ENCODE assay signal across 1 cellular context in the genomic region with DNA sequence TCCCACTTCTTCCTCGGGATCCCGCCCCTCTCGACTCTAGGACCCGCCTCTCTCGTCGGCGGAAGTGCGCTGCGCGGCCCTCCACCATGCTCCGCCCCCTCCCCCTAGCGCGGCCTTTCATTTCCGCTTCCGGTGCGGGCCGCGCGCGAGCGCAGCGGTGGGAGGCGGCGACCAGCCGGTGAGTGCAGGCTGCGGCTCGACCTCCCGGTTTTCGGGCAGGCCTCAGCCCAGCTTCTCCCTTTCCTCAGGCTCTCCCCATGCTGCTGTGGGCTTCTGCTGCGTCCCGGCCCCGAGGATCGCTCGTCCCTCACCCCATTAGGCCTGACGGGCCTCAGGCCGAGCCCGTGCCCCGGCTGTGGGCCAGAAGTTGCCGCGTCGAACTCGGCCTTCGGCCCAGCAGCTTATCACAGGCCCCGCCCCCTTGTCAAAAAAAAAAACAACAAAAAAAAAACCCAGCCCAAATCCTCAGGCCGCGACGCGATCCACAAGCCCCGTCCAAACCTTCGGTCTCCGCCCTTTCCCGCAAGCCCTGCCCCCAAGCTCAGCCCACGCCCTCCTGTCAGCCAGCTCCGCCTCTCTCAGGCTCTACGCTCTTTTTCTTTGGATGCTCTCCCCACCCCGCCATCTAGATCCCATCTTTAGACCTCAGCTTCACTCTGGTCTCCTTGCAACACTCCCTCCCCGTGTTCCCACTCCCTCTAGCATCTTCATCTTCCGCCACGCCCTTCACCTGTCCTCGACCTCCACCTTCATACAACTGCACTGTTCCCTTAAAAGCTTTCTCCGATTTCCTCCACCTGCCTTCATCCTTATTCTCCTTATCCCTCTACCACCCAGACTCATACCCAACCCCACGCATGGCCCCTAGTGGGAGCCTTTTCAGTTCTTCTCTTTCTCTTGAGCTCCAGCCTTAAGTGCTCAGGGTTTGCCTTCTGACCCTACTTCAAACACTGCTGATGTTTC.
TF ChIP-seq lines count a peak whose summit lies in the region.

A gene with protein sequence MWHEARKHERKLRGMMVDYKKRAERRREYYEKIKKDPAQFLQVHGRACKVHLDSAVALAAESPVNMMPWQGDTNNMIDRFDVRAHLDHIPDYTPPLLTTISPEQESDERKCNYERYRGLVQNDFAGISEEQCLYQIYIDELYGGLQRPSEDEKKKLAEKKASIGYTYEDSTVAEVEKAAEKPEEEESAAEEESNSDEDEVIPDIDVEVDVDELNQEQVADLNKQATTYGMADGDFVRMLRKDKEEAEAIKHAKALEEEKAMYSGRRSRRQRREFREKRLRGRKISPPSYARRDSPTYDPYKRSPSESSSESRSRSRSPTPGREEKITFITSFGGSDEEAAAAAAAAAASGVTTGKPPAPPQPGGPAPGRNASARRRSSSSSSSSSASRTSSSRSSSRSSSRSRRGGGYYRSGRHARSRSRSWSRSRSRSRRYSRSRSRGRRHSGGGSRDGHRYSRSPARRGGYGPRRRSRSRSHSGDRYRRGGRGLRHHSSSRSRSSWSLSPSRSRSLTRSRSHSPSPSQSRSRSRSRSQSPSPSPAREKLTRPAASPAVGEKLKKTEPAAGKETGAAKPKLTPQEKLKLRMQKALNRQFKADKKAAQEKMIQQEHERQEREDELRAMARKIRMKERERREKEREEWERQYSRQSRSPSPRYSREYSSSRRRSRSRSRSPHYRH (plus strand): TSS at position 115 of the 963 bp plus-strand sequence. CDS start 1,168 bp downstream, outside the sequence.

TF ChIP-seq in HepG2, 621 proteins besides CTCF, POLR2A, EP300 and RAD21 (continued from another document and continues in another):
- TF ChIP-seq, protein P1, sequence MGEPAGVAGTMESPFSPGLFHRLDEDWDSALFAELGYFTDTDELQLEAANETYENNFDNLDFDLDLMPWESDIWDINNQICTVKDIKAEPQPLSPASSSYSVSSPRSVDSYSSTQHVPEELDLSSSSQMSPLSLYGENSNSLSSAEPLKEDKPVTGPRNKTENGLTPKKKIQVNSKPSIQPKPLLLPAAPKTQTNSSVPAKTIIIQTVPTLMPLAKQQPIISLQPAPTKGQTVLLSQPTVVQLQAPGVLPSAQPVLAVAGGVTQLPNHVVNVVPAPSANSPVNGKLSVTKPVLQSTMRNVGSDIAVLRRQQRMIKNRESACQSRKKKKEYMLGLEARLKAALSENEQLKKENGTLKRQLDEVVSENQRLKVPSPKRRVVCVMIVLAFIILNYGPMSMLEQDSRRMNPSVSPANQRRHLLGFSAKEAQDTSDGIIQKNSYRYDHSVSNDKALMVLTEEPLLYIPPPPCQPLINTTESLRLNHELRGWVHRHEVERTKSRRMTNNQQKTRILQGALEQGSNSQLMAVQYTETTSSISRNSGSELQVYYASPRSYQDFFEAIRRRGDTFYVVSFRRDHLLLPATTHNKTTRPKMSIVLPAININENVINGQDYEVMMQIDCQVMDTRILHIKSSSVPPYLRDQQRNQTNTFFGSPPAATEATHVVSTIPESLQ (CRISPR knock-in tag; conservative IDR thresholded peaks at IDR 0.05) = no peak
- TF ChIP-seq EEA1 (CRISPR knock-in tag; IDR thresholded peaks at IDR 0.05; ENCODE audit: borderline replicate concordance) (peak; percentile 87; the same call in 1 of the 2 replicates), NFE2L1 (CRISPR knock-in tag; IDR thresholded peaks at IDR 0.05; ENCODE audit: borderline replicate concordance) (0 out of 2 replicates have a peak, but pooled peaks have one; percentile 33), TEAD2 (CRISPR knock-in tag; IDR thresholded peaks at IDR 0.05) (peak; percentile 65; the same call in 1 of the 2 replicates), ZNF350 (CRISPR knock-in tag; IDR thresholded peaks at IDR 0.05; ENCODE audit: borderline replicate concordance, low read depth) (peak; percentile 72; the same call in 1 of the 2 replicates), NR2F6 (IDR thresholded peaks at IDR 0.05) (no peak), NR2F6 (CRISPR knock-in tag; IDR thresholded peaks at IDR 0.05) (no peak), FOXA1 (IDR thresholded peaks at IDR 0.05) (no peak), FOXA1 (CRISPR knock-in tag; IDR thresholded peaks at IDR 0.05) (no peak), NPAS2 (CRISPR knock-in tag; IDR thresholded peaks at IDR 0.05; ENCODE audit: borderline replicate concordance) (no peak), ZNF160 (CRISPR knock-in tag; IDR thresholded peaks at IDR 0.05) (peak; percentile 63; the same call in 1 of the 2 replicates), ZNF781 (CRISPR knock-in tag; IDR thresholded peaks at IDR 0.05; ENCODE audit: borderline replicate concordance, not compliant biosample characterization) (peak; percentile 21), ZNF879 (CRISPR knock-in tag; IDR thresholded peaks at IDR 0.05) (no peak), FOXP1 (IDR thresholded peaks at IDR 0.05) (no peak), FOXP1 (CRISPR knock-in tag; IDR thresholded peaks at IDR 0.05) (no peak)
- TF ChIP-seq, protein P2, sequence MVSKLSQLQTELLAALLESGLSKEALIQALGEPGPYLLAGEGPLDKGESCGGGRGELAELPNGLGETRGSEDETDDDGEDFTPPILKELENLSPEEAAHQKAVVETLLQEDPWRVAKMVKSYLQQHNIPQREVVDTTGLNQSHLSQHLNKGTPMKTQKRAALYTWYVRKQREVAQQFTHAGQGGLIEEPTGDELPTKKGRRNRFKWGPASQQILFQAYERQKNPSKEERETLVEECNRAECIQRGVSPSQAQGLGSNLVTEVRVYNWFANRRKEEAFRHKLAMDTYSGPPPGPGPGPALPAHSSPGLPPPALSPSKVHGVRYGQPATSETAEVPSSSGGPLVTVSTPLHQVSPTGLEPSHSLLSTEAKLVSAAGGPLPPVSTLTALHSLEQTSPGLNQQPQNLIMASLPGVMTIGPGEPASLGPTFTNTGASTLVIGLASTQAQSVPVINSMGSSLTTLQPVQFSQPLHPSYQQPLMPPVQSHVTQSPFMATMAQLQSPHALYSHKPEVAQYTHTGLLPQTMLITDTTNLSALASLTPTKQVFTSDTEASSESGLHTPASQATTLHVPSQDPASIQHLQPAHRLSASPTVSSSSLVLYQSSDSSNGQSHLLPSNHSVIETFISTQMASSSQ (IDR thresholded peaks at IDR 0.05; ENCODE audit: low read depth) = no peak
- TF ChIP-seq, protein P2 (CRISPR knock-in tag; IDR thresholded peaks at IDR 0.05; ENCODE audit: borderline replicate concordance) = no peak
- TF ChIP-seq, protein P3, sequence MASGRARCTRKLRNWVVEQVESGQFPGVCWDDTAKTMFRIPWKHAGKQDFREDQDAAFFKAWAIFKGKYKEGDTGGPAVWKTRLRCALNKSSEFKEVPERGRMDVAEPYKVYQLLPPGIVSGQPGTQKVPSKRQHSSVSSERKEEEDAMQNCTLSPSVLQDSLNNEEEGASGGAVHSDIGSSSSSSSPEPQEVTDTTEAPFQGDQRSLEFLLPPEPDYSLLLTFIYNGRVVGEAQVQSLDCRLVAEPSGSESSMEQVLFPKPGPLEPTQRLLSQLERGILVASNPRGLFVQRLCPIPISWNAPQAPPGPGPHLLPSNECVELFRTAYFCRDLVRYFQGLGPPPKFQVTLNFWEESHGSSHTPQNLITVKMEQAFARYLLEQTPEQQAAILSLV (CRISPR knock-in tag; IDR thresholded peaks at IDR 0.05; ENCODE audit: borderline replicate concordance) = peak; percentile 73; the same call in 1 of the 2 replicates
- TF ChIP-seq, protein P4, sequence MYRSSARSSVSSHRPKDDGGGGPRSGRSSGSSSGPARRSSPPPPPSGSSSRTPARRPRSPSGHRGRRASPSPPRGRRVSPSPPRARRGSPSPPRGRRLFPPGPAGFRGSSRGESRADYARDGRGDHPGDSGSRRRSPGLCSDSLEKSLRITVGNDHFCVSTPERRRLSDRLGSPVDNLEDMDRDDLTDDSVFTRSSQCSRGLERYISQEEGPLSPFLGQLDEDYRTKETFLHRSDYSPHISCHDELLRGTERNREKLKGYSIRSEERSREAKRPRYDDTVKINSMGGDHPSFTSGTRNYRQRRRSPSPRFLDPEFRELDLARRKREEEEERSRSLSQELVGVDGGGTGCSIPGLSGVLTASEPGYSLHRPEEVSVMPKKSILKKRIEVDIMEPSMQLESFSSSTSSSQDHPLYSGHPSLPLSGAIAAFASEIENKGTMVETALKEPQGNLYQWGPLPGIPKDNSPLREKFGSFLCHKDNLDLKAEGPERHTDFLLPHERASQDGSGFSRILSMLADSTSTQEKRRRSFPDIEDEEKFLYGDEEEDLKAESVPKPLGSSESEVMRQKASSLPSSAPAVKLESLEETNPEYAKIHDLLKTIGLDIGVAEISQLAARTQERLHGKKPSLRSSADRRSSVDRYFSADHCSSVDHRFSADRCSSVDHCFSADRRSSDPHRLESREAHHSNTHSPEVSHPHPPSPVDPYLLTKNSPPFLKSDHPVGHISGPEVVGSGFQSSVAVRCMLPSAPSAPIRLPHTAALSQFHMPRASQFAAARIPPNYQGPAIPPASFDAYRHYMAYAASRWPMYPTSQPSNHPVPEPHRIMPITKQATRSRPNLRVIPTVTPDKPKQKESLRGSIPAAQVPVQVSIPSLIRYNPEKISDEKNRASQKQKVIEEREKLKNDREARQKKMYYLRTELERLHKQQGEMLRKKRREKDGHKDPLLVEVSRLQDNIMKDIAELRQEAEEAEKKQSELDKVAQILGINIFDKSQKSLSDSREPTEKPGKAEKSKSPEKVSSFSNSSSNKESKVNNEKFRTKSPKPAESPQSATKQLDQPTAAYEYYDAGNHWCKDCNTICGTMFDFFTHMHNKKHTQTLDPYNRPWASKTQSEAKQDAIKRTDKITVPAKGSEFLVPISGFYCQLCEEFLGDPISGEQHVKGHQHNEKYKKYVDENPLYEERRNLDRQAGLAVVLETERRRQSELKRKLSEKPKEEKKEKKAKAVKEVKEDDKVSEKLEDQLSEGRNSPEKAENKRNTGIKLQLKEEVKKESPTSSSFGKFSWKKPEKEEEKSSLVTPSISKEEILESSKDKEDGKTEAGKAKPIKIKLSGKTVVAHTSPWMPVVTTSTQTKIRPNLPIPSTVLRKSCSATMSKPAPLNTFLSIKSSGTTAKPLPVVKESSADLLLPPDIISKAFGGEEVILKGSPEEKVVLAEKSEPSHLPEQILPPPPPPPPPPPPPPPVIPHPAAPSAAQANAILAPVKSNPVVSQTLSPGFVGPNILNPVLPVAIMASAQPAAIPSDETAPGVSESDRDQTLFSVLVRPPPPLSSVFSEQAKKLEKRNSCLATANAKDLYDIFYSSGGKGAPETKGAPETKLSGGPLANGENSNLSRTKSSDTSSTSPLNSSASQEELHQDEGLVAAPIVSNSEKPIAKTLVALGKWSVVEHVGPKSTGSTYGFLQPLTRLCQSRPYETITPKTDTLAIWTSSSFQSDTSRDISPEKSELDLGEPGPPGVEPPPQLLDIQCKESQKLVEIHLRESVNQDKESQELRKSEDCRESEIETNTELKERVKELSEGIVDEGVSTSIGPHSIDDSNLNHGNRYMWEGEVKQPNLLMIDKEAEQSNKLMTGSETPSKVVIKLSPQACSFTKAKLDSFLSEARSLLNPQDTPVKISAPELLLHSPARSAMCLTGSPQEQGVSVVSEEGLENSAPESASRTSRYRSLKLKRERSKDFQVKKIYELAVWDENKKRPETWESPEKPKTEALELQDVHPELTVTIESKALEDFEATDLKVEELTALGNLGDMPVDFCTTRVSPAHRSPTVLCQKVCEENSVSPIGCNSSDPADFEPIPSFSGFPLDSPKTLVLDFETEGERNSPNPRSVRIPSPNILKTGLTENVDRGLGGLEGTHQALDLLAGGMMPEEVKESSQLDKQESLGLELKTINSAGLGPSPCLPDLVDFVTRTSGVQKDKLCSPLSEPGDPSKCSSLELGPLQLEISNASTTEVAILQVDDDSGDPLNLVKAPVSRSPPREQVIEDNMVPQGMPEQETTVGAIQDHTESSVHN (CRISPR knock-in tag; IDR thresholded peaks at IDR 0.05) = no peak
- TF ChIP-seq, protein P5, sequence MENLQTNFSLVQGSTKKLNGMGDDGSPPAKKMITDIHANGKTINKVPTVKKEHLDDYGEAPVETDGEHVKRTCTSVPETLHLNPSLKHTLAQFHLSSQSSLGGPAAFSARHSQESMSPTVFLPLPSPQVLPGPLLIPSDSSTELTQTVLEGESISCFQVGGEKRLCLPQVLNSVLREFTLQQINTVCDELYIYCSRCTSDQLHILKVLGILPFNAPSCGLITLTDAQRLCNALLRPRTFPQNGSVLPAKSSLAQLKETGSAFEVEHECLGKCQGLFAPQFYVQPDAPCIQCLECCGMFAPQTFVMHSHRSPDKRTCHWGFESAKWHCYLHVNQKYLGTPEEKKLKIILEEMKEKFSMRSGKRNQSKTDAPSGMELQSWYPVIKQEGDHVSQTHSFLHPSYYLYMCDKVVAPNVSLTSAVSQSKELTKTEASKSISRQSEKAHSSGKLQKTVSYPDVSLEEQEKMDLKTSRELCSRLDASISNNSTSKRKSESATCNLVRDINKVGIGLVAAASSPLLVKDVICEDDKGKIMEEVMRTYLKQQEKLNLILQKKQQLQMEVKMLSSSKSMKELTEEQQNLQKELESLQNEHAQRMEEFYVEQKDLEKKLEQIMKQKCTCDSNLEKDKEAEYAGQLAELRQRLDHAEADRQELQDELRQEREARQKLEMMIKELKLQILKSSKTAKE (CRISPR knock-in tag; IDR thresholded peaks at IDR 0.05; ENCODE audit: borderline replicate concordance) = no peak
- TF ChIP-seq, protein P6, sequence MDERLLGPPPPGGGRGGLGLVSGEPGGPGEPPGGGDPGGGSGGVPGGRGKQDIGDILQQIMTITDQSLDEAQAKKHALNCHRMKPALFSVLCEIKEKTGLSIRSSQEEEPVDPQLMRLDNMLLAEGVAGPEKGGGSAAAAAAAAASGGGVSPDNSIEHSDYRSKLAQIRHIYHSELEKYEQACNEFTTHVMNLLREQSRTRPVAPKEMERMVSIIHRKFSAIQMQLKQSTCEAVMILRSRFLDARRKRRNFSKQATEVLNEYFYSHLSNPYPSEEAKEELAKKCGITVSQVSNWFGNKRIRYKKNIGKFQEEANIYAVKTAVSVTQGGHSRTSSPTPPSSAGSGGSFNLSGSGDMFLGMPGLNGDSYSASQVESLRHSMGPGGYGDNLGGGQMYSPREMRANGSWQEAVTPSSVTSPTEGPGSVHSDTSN (CRISPR knock-in tag; IDR thresholded peaks at IDR 0.05) = no peak
- TF ChIP-seq, protein P7, sequence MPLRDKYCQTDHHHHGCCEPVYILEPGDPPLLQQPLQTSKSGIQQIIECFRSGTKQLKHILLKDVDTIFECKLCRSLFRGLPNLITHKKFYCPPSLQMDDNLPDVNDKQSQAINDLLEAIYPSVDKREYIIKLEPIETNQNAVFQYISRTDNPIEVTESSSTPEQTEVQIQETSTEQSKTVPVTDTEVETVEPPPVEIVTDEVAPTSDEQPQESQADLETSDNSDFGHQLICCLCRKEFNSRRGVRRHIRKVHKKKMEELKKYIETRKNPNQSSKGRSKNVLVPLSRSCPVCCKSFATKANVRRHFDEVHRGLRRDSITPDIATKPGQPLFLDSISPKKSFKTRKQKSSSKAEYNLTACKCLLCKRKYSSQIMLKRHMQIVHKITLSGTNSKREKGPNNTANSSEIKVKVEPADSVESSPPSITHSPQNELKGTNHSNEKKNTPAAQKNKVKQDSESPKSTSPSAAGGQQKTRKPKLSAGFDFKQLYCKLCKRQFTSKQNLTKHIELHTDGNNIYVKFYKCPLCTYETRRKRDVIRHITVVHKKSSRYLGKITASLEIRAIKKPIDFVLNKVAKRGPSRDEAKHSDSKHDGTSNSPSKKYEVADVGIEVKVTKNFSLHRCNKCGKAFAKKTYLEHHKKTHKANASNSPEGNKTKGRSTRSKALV (CRISPR knock-in tag; IDR thresholded peaks at IDR 0.05) = no peak
